ENCODE assay signal across 8 cellular contexts in genomic region chr4:6783111-6783981, GRCh38. TPM values are rescaled to one million over a fixed set of nuclear protein-coding genes. Genes with fewer than 3 reads are reported as not detected.
DNase-seq lines count a peak whose midpoint lies in the region; ATAC-seq and TF ChIP-seq lines count a peak whose summit lies in the region.

No MANE protein-coding gene starts in this region.

- H2AFZ ChIP-seq in OCI-LY7 (ENCODE audit: low read length): peak overlapping the region; percentile 30; the same call in 1 of the 2 replicates

- H3K79me2 ChIP-seq in OCI-LY7 (ENCODE audit: insufficient read depth, low read depth, low read length): peaks cover 32% of the 10 kb centered on the region

- no peaks in the 10 kb centered on the region for H3K27me3 Mint-ChIP-seq in activated T-cell treated with anti-CD3 and anti-CD28 coated beads, Interleukin-2, amount 50 U/mL, for 24 hours

- no TSS peak for BruUV-seq in OCI-LY7 (replicated peaks; lab: Mats Ljungman, UMichigan)

- DNase-seq in DMS 273 treated with DMSO at 0.1 percent for 48 hours (lab: John Stamatoyannopoulos, UW) (peak; percentile 16), OCI-LY7 (ENCODE audit: low spot score) (peak; percentile 87), erythroblast (lab: John Stamatoyannopoulos, UW) (peak; percentile 93 to 96)
- DNase-seq in activated T-cell treated with anti-CD3 and anti-CD28 coated beads, Interleukin-2, amount 50 U/mL, for 24 hours: peak; percentile 96
- DNase-seq in stimulated activated CD8-positive, alpha-beta memory T cell treated with anti-CD3 and anti-CD28 coated beads, Interleukin-4, amount 100 ng/mL, for 48 hours: peak; percentile 92

- peak overlapping the region; percentile 86 for H3K4me3 Mint-ChIP-seq in activated T-cell treated with anti-CD3 and anti-CD28 coated beads, Interleukin-2, amount 50 U/mL, for 24 hours

- intact Hi-C loops in OCI-LY7 (cut with micrococcal nuclease; ENCODE audit: unreplicated experiment): loop anchor here (1.0 to 2.0 kb wide), 6 partner anchors 63 to 285 kb away; partner anchors contain the start of genes GRPEL1, MRFAP1 and TBC1D14

- POLR2A ChIA-PET in OCI-LY7 (lab: Charles Lee): interaction anchor here (0.7 to 1.6 kb wide), 2 partner anchors 12 to 399 kb away, joined by 5 read pairs; no protein-coding TSS in a partner anchor

- H3K4me3 ChIP-seq in HUES48 (ENCODE audit: low read depth, low read length): peak overlapping the region; percentile 81
- peak overlapping the region; percentile 95 for H3K4me3 ChIP-seq in OCI-LY7 (ENCODE audit: low read depth, low read length, poor library complexity, severe bottlenecking)
- H3K4me3 ChIP-seq in mucosa of stomach (ENCODE audit: low read length): peak overlapping the region; percentile 62

- H3K9me3 Mint-ChIP-seq in activated T-cell treated with anti-CD3 and anti-CD28 coated beads, Interleukin-2, amount 50 U/mL, for 24 hours: no peaks in the 10 kb centered on the region

- peaks cover 4% of the 10 kb centered on the region; the same call in 1 of the 2 replicates for H3K27me3 ChIP-seq in HUES48 (ENCODE audit: control insufficient read depth, insufficient read depth, low read length)
- no peaks in the 10 kb centered on the region for H3K27me3 ChIP-seq in mucosa of stomach (ENCODE audit: control insufficient read depth, insufficient read depth, low read length)

- CTCF ChIA-PET in OCI-LY7 (lab: Charles Lee; ENCODE audit: unreplicated experiment): no interaction called here

- peak overlapping the region; percentile 86 for H3K27ac Mint-ChIP-seq in activated T-cell treated with anti-CD3 and anti-CD28 coated beads, Interleukin-2, amount 50 U/mL, for 24 hours

- H3K9ac ChIP-seq in HUES48 (ENCODE audit: low read depth, low read length) (peak overlapping the region; percentile 68), mucosa of stomach (ENCODE audit: low read length) (peak overlapping the region; percentile 96)

- peaks cover 8% of the 10 kb centered on the region; the same call in 1 of the 2 replicates for H4K20me1 ChIP-seq in OCI-LY7 (ENCODE audit: insufficient read depth, low read length)

- H3K4me2 ChIP-seq in OCI-LY7 (ENCODE audit: low read length): peak overlapping the region; percentile 84

- peaks cover 34% of the 10 kb centered on the region for H3K4me1 ChIP-seq in HUES48 (ENCODE audit: control insufficient read depth, insufficient read depth, low read length)
- H3K4me1 ChIP-seq in OCI-LY7 (ENCODE audit: insufficient read depth, low read length, poor library complexity, severe bottlenecking): peaks cover 18% of the 10 kb centered on the region
- H3K4me1 ChIP-seq in mucosa of stomach (ENCODE audit: control insufficient read depth, insufficient read depth, low read length): no peaks in the 10 kb centered on the region

- H3K27ac ChIP-seq in HUES48 (ENCODE audit: low read depth, low read length) (peak overlapping the region; percentile 86), OCI-LY7 (ENCODE audit: low read depth, low read length, poor library complexity, severe bottlenecking) (peak overlapping the region; percentile 87)

- peak; percentile 51; the same call in 1 of the 2 replicates for TF ChIP-seq CTCF in OCI-LY7 (conservative IDR thresholded peaks at IDR 0.05; ENCODE audit: low read length)

- H3K9me3 ChIP-seq in HUES48 (ENCODE audit: control insufficient read depth, insufficient read depth, low read length): no peaks in the 10 kb centered on the region
- no peaks in the 10 kb centered on the region for H3K9me3 ChIP-seq in OCI-LY7 (ENCODE audit: low read length)
- H3K9me3 ChIP-seq in mucosa of stomach (ENCODE audit: control insufficient read depth, low read length): no peaks in the 10 kb centered on the region

- H3K9me2 ChIP-seq in OCI-LY7 (ENCODE audit: insufficient read depth, low read length): no peaks in the 10 kb centered on the region

- peak; percentile 73 for ATAC-seq in GM21390 (IDR thresholded peaks at IDR 0.05; ENCODE audit: unreplicated experiment)

- peak; percentile 69 for TF ChIP-seq POLR2A in erythroblast (IDR thresholded peaks at IDR 0.05; ENCODE audit: low read length)

- H3K36me3 ChIP-seq in HUES48 (ENCODE audit: control insufficient read depth, insufficient read depth, low read length) (peaks cover 4% of the 10 kb centered on the region; the same call in 1 of the 2 replicates), OCI-LY7 (ENCODE audit: insufficient read depth, low read length) (peaks cover 6% of the 10 kb centered on the region; the same call in 1 of the 2 replicates), mucosa of stomach (ENCODE audit: control insufficient read depth, insufficient read depth, low read length) (no peaks in the 10 kb centered on the region)

- H3K36me3 Mint-ChIP-seq in activated T-cell treated with anti-CD3 and anti-CD28 coated beads, Interleukin-2, amount 50 U/mL, for 24 hours (ENCODE audit: low read depth): peaks cover 23% of the 10 kb centered on the region

- H3K4me1 Mint-ChIP-seq in activated T-cell treated with anti-CD3 and anti-CD28 coated beads, Interleukin-2, amount 50 U/mL, for 24 hours (ENCODE audit: low read depth): peaks cover 68% of the 10 kb centered on the region

RNA-seq across cellular contexts. Expression of gene KIAA0232, which starts 0.8 kb away (rescaled TPM):
- 7.5 and 8.0 TPM in 2 replicates for total RNA-seq in OCI-LY7 (2014; rRNA removed; shearing (Covaris generic))
- total RNA-seq in OCI-LY7 (2022): 13.5 and 15.8 TPM in 2 replicates

Comparison
In these comparisons a context has a peak if more than half of its experiments do, and no peak if none do; other contexts are left out.
1. Peak in every context shown above with its lines: DNase-seq, ATAC-seq, H3K4me3 ChIP-seq and H3K27ac ChIP-seq.
2. DNase-seq: peak in every context shown above with its lines; median percentile 96 in activated T-cell treated with anti-CD3 and anti-CD28 coated beads, Interleukin-2, amount 50 U/mL, for 24 hours; 94 in erythroblast; 92 in stimulated activated CD8-positive, alpha-beta memory T cell treated with anti-CD3 and anti-CD28 coated beads, Interleukin-4, amount 100 ng/mL, for 48 hours; 87 in OCI-LY7; 16 in DMS 273 treated with DMSO at 0.1 percent for 48 hours.